8 cellular contexts compared by ENCODE assay signal in genomic region chr11:57779275-57779674, GRCh38. TPM values are rescaled to one million over a fixed set of nuclear protein-coding genes. Genes with fewer than 3 reads are reported as not detected.
A peak's percentile ranks its signal among the peaks of the same experiment; 100 is the strongest.
DNase-seq lines count a peak whose midpoint lies in the region; ATAC-seq lines count a peak whose summit lies in the region.

No MANE protein-coding gene starts in this region.

- no peaks in the 10 kb centered on the region for H3K36me3 ChIP-seq in stomach smooth muscle (ENCODE audit: control insufficient read depth in 2 of 2, insufficient read depth in 2 of 2, low read length in 2 of 2)

- H3K4me1 ChIP-seq in stomach smooth muscle (ENCODE audit: control insufficient read depth, insufficient read depth, low read length) = peaks cover 57% of the 10 kb centered on the region

- no peaks in the 10 kb centered on the region for H3K27me3 ChIP-seq in stomach smooth muscle (ENCODE audit: control insufficient read depth in 1 of 2, insufficient read depth in 2 of 2, low read length in 2 of 2)

- peak; percentile 50 for DNase-seq in HT1080 (ENCODE audit: low read depth)
- DNase-seq in left kidney (ENCODE audit: low read depth, low spot score) = peak; percentile 61
- DNase-seq in NCI-H2107 treated with DMSO at 0.1 percent for 48 hours (lab: John Stamatoyannopoulos, UW; ENCODE audit: unreplicated experiment) = no peak

- H3K27ac ChIP-seq in cingulate gyrus (ENCODE audit: low read depth, low read length) (peak overlapping the region; percentile 85), stomach smooth muscle (ENCODE audit: low read length) (peak overlapping the region; percentile 88)

- ATAC-seq in HG02885 (IDR thresholded peaks at IDR 0.05; ENCODE audit: poor library complexity, unreplicated experiment) (no peak), GM18511 (IDR thresholded peaks at IDR 0.05; ENCODE audit: unreplicated experiment) (no peak), GM18867 (IDR thresholded peaks at IDR 0.05; ENCODE audit: unreplicated experiment) (no peak)

- H3K9me3 ChIP-seq in stomach smooth muscle (ENCODE audit: control insufficient read depth in 2 of 2, low read length in 2 of 2) = no peaks in the 10 kb centered on the region

- H3K4me3 ChIP-seq in stomach smooth muscle (ENCODE audit: low read length in 2 of 2) = peak overlapping the region in 1 of 2 donors; percentile 9

- peak overlapping the region in 1 of 2 donors; percentile 4 for H3K9ac ChIP-seq in stomach smooth muscle (ENCODE audit: low read length in 2 of 2)

RNA-seq across cellular contexts. Expression of gene CTNND1, which starts 17.7 kb away (rescaled TPM):
- total RNA-seq in HT1080 (2014; rRNA removed; shearing (Covaris generic)) = 41.4 and 49.5 TPM in 2 replicates
- 26.9 and 34.9 TPM in 2 replicates for polyA plus RNA-seq in HT1080 (2015; cell fraction: cytosol; rRNA removed)
- polyA plus RNA-seq in HT1080 (2015; cell fraction: nucleus; rRNA removed) = 86.4 and 93.6 TPM in 2 replicates

RNA-seq across cellular contexts. Expression of gene BTBD18, which starts 27.7 kb away (rescaled TPM):
- not detected in 2 replicates for total RNA-seq in HT1080 (2014; rRNA removed; shearing (Covaris generic))
- not detected in 2 replicates for polyA plus RNA-seq in HT1080 (2015; cell fraction: cytosol; rRNA removed)
- polyA plus RNA-seq in HT1080 (2015; cell fraction: nucleus; rRNA removed) = not detected in 2 replicates

RNA-seq across cellular contexts. Expression of gene SELENOH, which starts 38.0 kb away (rescaled TPM):
- total RNA-seq in HT1080 (2014; rRNA removed; shearing (Covaris generic)) = 134 and 180 TPM in 2 replicates
- 203 and 222 TPM in 2 replicates for polyA plus RNA-seq in HT1080 (2015; cell fraction: cytosol; rRNA removed)
- 91.3 and 92.9 TPM in 2 replicates for polyA plus RNA-seq in HT1080 (2015; cell fraction: nucleus; rRNA removed)
